8 cellular contexts compared by ENCODE assay signal in genomic region chr19:39430675-39431593, GRCh38. TPM values are rescaled to one million over a fixed set of nuclear protein-coding genes. Genes with fewer than 3 reads are reported as not detected.
DNase-seq lines count a peak whose midpoint lies in the region; ATAC-seq and TF ChIP-seq lines count a peak whose summit lies in the region.

No MANE protein-coding gene starts in this region.

- H3K4me3 ChIP-seq in SJCRH30: no peak overlapping the region
- peak overlapping the region in 1 of 2 donors; percentile 4 for H3K4me3 ChIP-seq in left lung

- H3K4me1 ChIP-seq in SJCRH30 (peaks cover 7% of the 10 kb centered on the region; the same call in 1 of the 2 replicates), left lung (peaks cover 25 to 70% of the 10 kb centered on the region in 2 donors)

- ATAC-seq in HG02870 (IDR thresholded peaks at IDR 0.05; ENCODE audit: unreplicated experiment): peak; percentile 72
- ATAC-seq in activated naive CD8-positive, alpha-beta T cell treated with anti-CD3 and anti-CD28 coated beads, Interleukin-2, amount 50 U/mL, for 24 hours: peak; percentile 77
- peak; percentile 69 for ATAC-seq in left lung

- H3K36me3 ChIP-seq in SJCRH30 (peaks cover 39% of the 10 kb centered on the region), left lung (peaks cover 0 to 34% of the 10 kb centered on the region in 2 donors)

- intact Hi-C loops in left lung (cut with DNase I): no loop called here

- H3K4me1 Mint-ChIP-seq in activated naive CD8-positive, alpha-beta T cell treated with anti-CD3 and anti-CD28 coated beads, Interleukin-2, amount 50 U/mL, for 24 hours: peaks cover 46% of the 10 kb centered on the region
- H3K4me1 Mint-ChIP-seq in stimulated activated naive CD8-positive, alpha-beta T cell treated with anti-CD3 and anti-CD28 coated beads, Interleukin-15, Interleukin-2, amounts not matched to agents 100 ng/mL and 50 ng/mL, for 24 hours (ENCODE audit: low read depth): peaks cover 53% of the 10 kb centered on the region

- no peaks in the 10 kb centered on the region for H3K9me3 Mint-ChIP-seq in activated naive CD8-positive, alpha-beta T cell treated with anti-CD3 and anti-CD28 coated beads, Interleukin-2, amount 50 U/mL, for 24 hours
- H3K9me3 Mint-ChIP-seq in stimulated activated naive CD8-positive, alpha-beta T cell treated with anti-CD3 and anti-CD28 coated beads, Interleukin-15, Interleukin-2, amounts not matched to agents 100 ng/mL and 50 ng/mL, for 24 hours: no peaks in the 10 kb centered on the region

- in situ Hi-C loops in Caki2 (cut with HindIII; ENCODE audit: low pct_unique_long_range_greater_than_20kb, low sequenced_read_pairs): no loop called here

- H3K27me3 Mint-ChIP-seq in activated naive CD8-positive, alpha-beta T cell treated with anti-CD3 and anti-CD28 coated beads, Interleukin-2, amount 50 U/mL, for 24 hours: peaks cover 3% of the 10 kb centered on the region
- H3K27me3 Mint-ChIP-seq in stimulated activated naive CD8-positive, alpha-beta T cell treated with anti-CD3 and anti-CD28 coated beads, Interleukin-15, Interleukin-2, amounts not matched to agents 100 ng/mL and 50 ng/mL, for 24 hours: no peaks in the 10 kb centered on the region

- DNase-seq in Caki2 (ENCODE audit: low read depth) (peak; percentile 98), SJCRH30 (peak; percentile 30 to 51), left lung (peak in 1 of 2 donors; percentile 80), COR-L47 (lab: John Stamatoyannopoulos, UW) (no peak), NCI-H524 (lab: John Stamatoyannopoulos, UW) (no peak)
- DNase-seq in activated naive CD8-positive, alpha-beta T cell treated with anti-CD3 and anti-CD28 coated beads, Interleukin-2, amount 50 U/mL, for 24 hours: peak; percentile 53

- no peak for TF ChIP-seq CTCF in left lung (IDR thresholded peaks at IDR 0.05)

- H3K27ac ChIP-seq in SJCRH30 (peak overlapping the region; percentile 3; the same call in 1 of the 2 replicates), left lung (peak overlapping the region; percentile 90 to 92)

- peak overlapping the region; percentile 91 for H3K27ac Mint-ChIP-seq in activated naive CD8-positive, alpha-beta T cell treated with anti-CD3 and anti-CD28 coated beads, Interleukin-2, amount 50 U/mL, for 24 hours
- peak overlapping the region; percentile 90 for H3K27ac Mint-ChIP-seq in stimulated activated naive CD8-positive, alpha-beta T cell treated with anti-CD3 and anti-CD28 coated beads, Interleukin-15, Interleukin-2, amounts not matched to agents 100 ng/mL and 50 ng/mL, for 24 hours

- H3K36me3 Mint-ChIP-seq in activated naive CD8-positive, alpha-beta T cell treated with anti-CD3 and anti-CD28 coated beads, Interleukin-2, amount 50 U/mL, for 24 hours (ENCODE audit: low read depth): peaks cover 41% of the 10 kb centered on the region
- peaks cover 38% of the 10 kb centered on the region for H3K36me3 Mint-ChIP-seq in stimulated activated naive CD8-positive, alpha-beta T cell treated with anti-CD3 and anti-CD28 coated beads, Interleukin-15, Interleukin-2, amounts not matched to agents 100 ng/mL and 50 ng/mL, for 24 hours (ENCODE audit: low read depth)

- no peaks in the 10 kb centered on the region for H3K9me3 ChIP-seq in SJCRH30 (replicated peaks)
- H3K9me3 ChIP-seq in left lung: no peaks in the 10 kb centered on the region

- peak overlapping the region; percentile 28 for H3K4me3 Mint-ChIP-seq in activated naive CD8-positive, alpha-beta T cell treated with anti-CD3 and anti-CD28 coated beads, Interleukin-2, amount 50 U/mL, for 24 hours
- H3K4me3 Mint-ChIP-seq in stimulated activated naive CD8-positive, alpha-beta T cell treated with anti-CD3 and anti-CD28 coated beads, Interleukin-15, Interleukin-2, amounts not matched to agents 100 ng/mL and 50 ng/mL, for 24 hours: peak overlapping the region; percentile 37

- H3K27me3 ChIP-seq in SJCRH30 (no peaks in the 10 kb centered on the region), left lung (no peaks in the 10 kb centered on the region)

RNA-seq across cellular contexts. Expression of gene RPS16, which starts 4.8 kb away (rescaled TPM):
- total RNA-seq in Caki2 (2014; rRNA removed; shearing (Covaris generic); ENCODE audit: low replicate concordance): 76.6 and 151 TPM in 2 replicates
- 1,718 and 1,766 TPM in 2 replicates for total RNA-seq in SJCRH30 (2014; rRNA removed; shearing (Covaris generic))
- total RNA-seq in left lung: 1,000 to 10,000 TPM; 1,507 to 1,549 TPM

RNA-seq across cellular contexts. Expression of gene SUPT5H, which starts 14.4 kb away (rescaled TPM):
- 95.5 and 108 TPM in 2 replicates for total RNA-seq in Caki2 (2014; rRNA removed; shearing (Covaris generic); ENCODE audit: low replicate concordance)
- 89.8 and 106 TPM in 2 replicates for total RNA-seq in SJCRH30 (2014; rRNA removed; shearing (Covaris generic))
- total RNA-seq in left lung: 100 to 1,000 TPM in 1 of 2 donors, 10 to 100 TPM in 1; 93.6 to 102 TPM

RNA-seq across cellular contexts. Expression of gene PLEKHG2, which starts 18.5 kb away (rescaled TPM):
- total RNA-seq in Caki2 (2014; rRNA removed; shearing (Covaris generic); ENCODE audit: low replicate concordance): 5.1 and 34.1 TPM in 2 replicates
- total RNA-seq in SJCRH30 (2014; rRNA removed; shearing (Covaris generic)): 27.9 and 31.0 TPM in 2 replicates
- total RNA-seq in left lung: 10 to 100 TPM; 39.5 to 50.8 TPM

RNA-seq across cellular contexts. Expression of gene ZFP36, which starts 24.3 kb away (rescaled TPM):
- total RNA-seq in Caki2 (2014; rRNA removed; shearing (Covaris generic); ENCODE audit: low replicate concordance): 1.4 TPM in 1 of 2 replicates, not detected in the other
- 2.4 and 2.7 TPM in 2 replicates for total RNA-seq in SJCRH30 (2014; rRNA removed; shearing (Covaris generic))
- total RNA-seq in left lung: 100 to 1,000 TPM; 165 to 172 TPM

RNA-seq across cellular contexts. Expression of gene MED29, which starts 39.8 kb away (rescaled TPM):
- total RNA-seq in Caki2 (2014; rRNA removed; shearing (Covaris generic); ENCODE audit: low replicate concordance): 76.2 and 86.5 TPM in 2 replicates
- 28.2 and 31.9 TPM in 2 replicates for total RNA-seq in SJCRH30 (2014; rRNA removed; shearing (Covaris generic))
- total RNA-seq in left lung: 10 to 100 TPM; 29.7 to 32.7 TPM

Comparison
In these comparisons a context has a peak if more than half of its experiments do, and no peak if none do; other contexts are left out.
1. DNase-seq: peak in Caki2 (single experiment), SJCRH30 (2 of 2) and activated naive CD8-positive, alpha-beta T cell treated with anti-CD3 and anti-CD28 coated beads, Interleukin-2, amount 50 U/mL, for 24 hours (single experiment); none in COR-L47 (single experiment) and NCI-H524 (0 of 2).
2. Peak in every context shown above with its lines, with median percentiles within 50 percentile points of each other: ATAC-seq.